Comparison of ENCODE assay signal across 8 cellular contexts in genomic region chr1:204941415-204942338, GRCh38.
DNase-seq lines count a peak whose midpoint lies in the region; ATAC-seq and TF ChIP-seq lines count a peak whose summit lies in the region.

No MANE protein-coding gene starts in this region.

- peak in 2 of 3 donors; percentile 5 to 53 for DNase-seq in CD4-positive, CD25-positive, alpha-beta regulatory T cell
- DNase-seq in HCT116 (ENCODE audit: low read depth, low spot score) (peak; percentile 34), NCI-H460 (ENCODE audit: extremely low read depth, low read depth) (peak; percentile 60), fibroblast of the aortic adventitia (ENCODE audit: low read depth) (peak; percentile 76), neural crest cell (ENCODE audit: low read depth, low spot score) (peak; percentile 82), upper lobe of right lung (peak; percentile 75), cortex of kidney (lab: John Stamatoyannopoulos, UW) (no peak)
- peak; percentile 72 for DNase-seq in activated CD8-positive, alpha-beta memory T cell treated with anti-CD3 and anti-CD28 coated beads, Interleukin-2, amount 10 ng/mL, durations not matched to agents 7 days and 5 days

- H3K4me3 Mint-ChIP-seq in CD4-positive, CD25-positive, alpha-beta regulatory T cell = no peak overlapping the region
- no peak overlapping the region for H3K4me3 Mint-ChIP-seq in activated CD8-positive, alpha-beta memory T cell treated with anti-CD3 and anti-CD28 coated beads, Interleukin-2, amount 10 ng/mL, durations not matched to agents 7 days and 5 days
- H3K4me3 Mint-ChIP-seq in neural crest cell = no peak overlapping the region

- H3K36me3 Mint-ChIP-seq in CD4-positive, CD25-positive, alpha-beta regulatory T cell = no peaks in the 10 kb centered on the region
- H3K36me3 Mint-ChIP-seq in activated CD8-positive, alpha-beta memory T cell treated with anti-CD3 and anti-CD28 coated beads, Interleukin-2, amount 10 ng/mL, durations not matched to agents 7 days and 5 days = no peaks in the 10 kb centered on the region
- no peaks in the 10 kb centered on the region for H3K36me3 Mint-ChIP-seq in neural crest cell (ENCODE audit: low read depth)

- no TSS peak for BruUV-seq in HCT116 (replicated peaks; lab: Mats Ljungman, UMichigan)

- H3K9me3 Mint-ChIP-seq in CD4-positive, CD25-positive, alpha-beta regulatory T cell = peaks cover 0 to 1% (median 0%) of the 10 kb centered on the region in 7 donors
- H3K9me3 Mint-ChIP-seq in activated CD8-positive, alpha-beta memory T cell treated with anti-CD3 and anti-CD28 coated beads, Interleukin-2, amount 10 ng/mL, durations not matched to agents 7 days and 5 days (ENCODE audit: low read depth) = no peaks in the 10 kb centered on the region
- no peaks in the 10 kb centered on the region for H3K9me3 Mint-ChIP-seq in neural crest cell

- ATAC-seq in CD4-positive, CD25-positive, alpha-beta regulatory T cell (ENCODE audit: low read depth in 2 of 2) = peak in 1 of 2 donors; percentile 31
- ATAC-seq in HCT116 = peak; percentile 93
- peak; percentile 63 for ATAC-seq in activated CD8-positive, alpha-beta memory T cell treated with anti-CD3 and anti-CD28 coated beads, Interleukin-2, amount 10 ng/mL, durations not matched to agents 7 days and 5 days
- ATAC-seq in upper lobe of right lung = peak; percentile 75

- H3K36me3 ChIP-seq in CD4-positive, CD25-positive, alpha-beta regulatory T cell (ENCODE audit: control insufficient read depth, insufficient read depth, low read length) = no peaks in the 10 kb centered on the region
- no peaks in the 10 kb centered on the region for H3K36me3 ChIP-seq in HCT116 (ENCODE audit: control insufficient read depth in 1 of 2, insufficient read depth in 2 of 2, low read length in 2 of 2)
- H3K36me3 ChIP-seq in upper lobe of right lung = no peaks in the 10 kb centered on the region

- no peaks in the 10 kb centered on the region for H3K4me1 Mint-ChIP-seq in CD4-positive, CD25-positive, alpha-beta regulatory T cell
- peaks cover 5% of the 10 kb centered on the region for H3K4me1 Mint-ChIP-seq in activated CD8-positive, alpha-beta memory T cell treated with anti-CD3 and anti-CD28 coated beads, Interleukin-2, amount 10 ng/mL, durations not matched to agents 7 days and 5 days
- H3K4me1 Mint-ChIP-seq in neural crest cell = peaks cover 5% of the 10 kb centered on the region

- H3K9me2 ChIP-seq in HCT116 (ENCODE audit: insufficient read depth) = no peaks in the 10 kb centered on the region

- H3K27me3 ChIP-seq in CD4-positive, CD25-positive, alpha-beta regulatory T cell (ENCODE audit: control insufficient read depth, insufficient read depth, low read length) = no peaks in the 10 kb centered on the region
- peaks cover 18% of the 10 kb centered on the region; the same call in 1 of the 2 replicates for H3K27me3 ChIP-seq in HCT116 (ENCODE audit: insufficient read depth, low read length)
- peaks cover 6% of the 10 kb centered on the region for H3K27me3 ChIP-seq in upper lobe of right lung

- intact Hi-C loops in HCT116 (cut with micrococcal nuclease) = loop anchor here (1.0 to 10.0 kb wide), 3 partner anchors 114 to 377 kb away; no protein-coding TSS in a partner anchor
- intact Hi-C loops in upper lobe of right lung (cut with DNase I) = loop anchor here (5.0 kb wide), 1 partner anchor 134 kb away; no protein-coding TSS in a partner anchor

- H3K4me1 ChIP-seq in CD4-positive, CD25-positive, alpha-beta regulatory T cell (ENCODE audit: control insufficient read depth, insufficient read depth, low read length, poor library complexity, severe bottlenecking) = no peaks in the 10 kb centered on the region
- H3K4me1 ChIP-seq in HCT116 (ENCODE audit: control insufficient read depth in 1 of 2, insufficient read depth in 2 of 2, low read length in 2 of 2) (no peaks in the 10 kb centered on the region), upper lobe of right lung (peaks cover 4% of the 10 kb centered on the region)

- H3K4me3 ChIP-seq in CD4-positive, CD25-positive, alpha-beta regulatory T cell (ENCODE audit: low read depth, low read length) = no peak overlapping the region
- H3K4me3 ChIP-seq in HCT116 (replicated peaks in 1 of 2; ENCODE audit: low read depth in 1 of 2, low read length in 2 of 2) (no peak overlapping the region), fibroblast of the aortic adventitia (ENCODE audit: low read depth, low read length) (no peak overlapping the region), upper lobe of right lung (no peak overlapping the region)

- no peaks in the 10 kb centered on the region for H3K79me2 ChIP-seq in HCT116 (ENCODE audit: insufficient read depth, low read length)

- CTCF ChIA-PET in HCT116 (lab: Charles Lee) = interaction anchor here (0.7 to 2.8 kb wide), 15 partner anchors 8 to 376 kb away, joined by 3 to 44 read pairs (median 4); no protein-coding TSS in a partner anchor
- CTCF ChIA-PET in activated CD8-positive, alpha-beta memory T cell treated with anti-CD3 and anti-CD28 coated beads, Interleukin-2, amount 10 ng/mL, durations not matched to agents 7 days and 5 days (lab: Charles Lee) = interaction anchor here (0.9 to 2.3 kb wide), 17 partner anchors 11 to 375 kb away, joined by 3 to 11 read pairs (median 3); no protein-coding TSS in a partner anchor

- no peak overlapping the region for H3K9ac ChIP-seq in HCT116 (ENCODE audit: low read length)

- no peaks in the 10 kb centered on the region for H3K27me3 Mint-ChIP-seq in CD4-positive, CD25-positive, alpha-beta regulatory T cell
- peaks cover 17% of the 10 kb centered on the region for H3K27me3 Mint-ChIP-seq in activated CD8-positive, alpha-beta memory T cell treated with anti-CD3 and anti-CD28 coated beads, Interleukin-2, amount 10 ng/mL, durations not matched to agents 7 days and 5 days
- H3K27me3 Mint-ChIP-seq in neural crest cell (ENCODE audit: low read depth) = peaks cover 10% of the 10 kb centered on the region

- H3K4me2 ChIP-seq in HCT116 (ENCODE audit: low read length) = 0 out of 2 replicates have a peak overlapping the region, but pooled peaks have one; percentile 1

- POLR2A ChIA-PET in HCT116 (lab: Charles Lee) = no interaction called here

- RAD21 ChIA-PET in HCT116 (lab: Charles Lee; ENCODE audit: low non-redundant PET in 1 of 2, low total read pairs in 2 of 2, uncharacterized antibody in 2 of 2, unreplicated experiment in 2 of 2) = no interaction called here

- H4K20me1 ChIP-seq in HCT116 (ENCODE audit: insufficient read depth) = no peaks in the 10 kb centered on the region

- peak; percentile 76 for TF ChIP-seq RAD21 in HCT116 (IDR thresholded peaks at IDR 0.05; ENCODE audit: low read depth)

- H3K9me3 ChIP-seq in CD4-positive, CD25-positive, alpha-beta regulatory T cell (ENCODE audit: control insufficient read depth in 2 of 2, low read length in 2 of 2) = no peaks in the 10 kb centered on the region
- H3K9me3 ChIP-seq in HCT116 (ENCODE audit: control insufficient read depth in 1 of 2, insufficient read depth in 1 of 2, low read depth in 1 of 2, low read length in 2 of 2) (no peaks in the 10 kb centered on the region), upper lobe of right lung (no peaks in the 10 kb centered on the region)

- no peak overlapping the region for H3K27ac ChIP-seq in CD4-positive, CD25-positive, alpha-beta regulatory T cell (ENCODE audit: insufficient read depth, low read length, poor library complexity, severe bottlenecking)
- H3K27ac ChIP-seq in HCT116 (ENCODE audit: low read depth, low read length) = no peak overlapping the region
- no peak overlapping the region for H3K27ac ChIP-seq in upper lobe of right lung

- peak overlapping the region; percentile 73 for H2AFZ ChIP-seq in HCT116 (ENCODE audit: low read depth, low read length, poor library complexity, severe bottlenecking)

- TF ChIP-seq CTCF in HCT116 (IDR thresholded peaks at IDR 0.05 in 2 of 3, conservative IDR thresholded peaks at IDR 0.05 in 1 of 3; ENCODE audit: borderline replicate concordance in 1 of 3, insufficient read depth in 1 of 3, low read depth in 2 of 3, low read length in 2 of 3) = peak; percentile 87 to 95 (median 95)
- peak; percentile 97 for TF ChIP-seq CTCF in fibroblast of the aortic adventitia (IDR thresholded peaks at IDR 0.05; ENCODE audit: insufficient read depth, low read length)
- TF ChIP-seq CTCF in neural crest cell (conservative IDR thresholded peaks at IDR 0.05) = peak; percentile 93
- peak; percentile 84 for TF ChIP-seq CTCF in upper lobe of right lung (IDR thresholded peaks at IDR 0.05)

- H3K27ac Mint-ChIP-seq in CD4-positive, CD25-positive, alpha-beta regulatory T cell = no peak overlapping the region
- no peak overlapping the region for H3K27ac Mint-ChIP-seq in activated CD8-positive, alpha-beta memory T cell treated with anti-CD3 and anti-CD28 coated beads, Interleukin-2, amount 10 ng/mL, durations not matched to agents 7 days and 5 days
- H3K27ac Mint-ChIP-seq in neural crest cell (ENCODE audit: unreplicated experiment) = no peak overlapping the region

- TF ChIP-seq POLR2A in HCT116 (IDR thresholded peaks at IDR 0.05; ENCODE audit: borderline replicate concordance, extremely low read depth, insufficient read depth, insufficient read length) = no peak

TF ChIP-seq in HCT116, 20 proteins besides CTCF, POLR2A, EP300 and RAD21 (continues in another document):
- TF ChIP-seq REST (IDR thresholded peaks at IDR 0.05; ENCODE audit: low read depth) (no peak), ZFX (IDR thresholded peaks at IDR 0.05) (no peak), JUND (IDR thresholded peaks at IDR 0.05) (no peak), EZH2phosphoT487 (IDR thresholded peaks at IDR 0.05; ENCODE audit: borderline replicate concordance) (no peak)
